24 cellular contexts compared by ENCODE assay signal in the genomic region with DNA sequence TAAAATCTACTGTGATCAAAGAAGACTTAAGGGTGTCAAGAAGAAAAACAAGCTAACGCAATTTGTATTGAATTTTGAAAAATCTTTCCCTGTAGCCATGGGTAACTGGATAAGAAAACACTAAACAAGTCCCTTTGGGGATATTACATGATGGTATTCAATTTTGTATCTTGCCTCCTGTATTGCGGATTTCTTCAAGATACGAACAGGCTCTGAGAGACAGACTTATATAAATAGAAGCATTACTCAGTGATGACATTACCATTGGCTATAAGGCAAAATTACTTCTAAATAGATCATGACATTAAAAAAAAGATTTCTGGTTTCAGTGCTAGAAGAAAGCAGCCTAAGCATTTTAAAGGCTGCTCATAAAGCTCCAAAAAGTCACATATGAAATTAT.
DNase-seq lines count a peak whose midpoint lies in the region; ATAC-seq and TF ChIP-seq lines count a peak whose summit lies in the region.
"Had no signal": no experiment of that assay in that cellular context is flagged by ENCODE, and none has a peak within 500 bp of the region (broad histone marks: within the 10 kb centered on the region; RNA-seq: fewer than 3 reads in every experiment).

No MANE protein-coding gene starts in this region.

- H3K9ac ChIP-seq in OCI-LY3 (ENCODE audit: low read length), result no peak overlapping the region
- peak overlapping the region; percentile 90 for H3K9ac ChIP-seq in smooth muscle cell (ENCODE audit: low read depth)
- H3K9ac ChIP-seq: parathyroid adenoma had no signal

- no peak overlapping the region for H3K4me3 Mint-ChIP-seq in chondrocyte (ENCODE audit: unreplicated experiment)
- H3K4me3 Mint-ChIP-seq: central memory CD8-positive, alpha-beta T cell; H9; naive B cell; T-helper 17 cell had no signal

- no peaks in the 10 kb centered on the region for H3K27me3 Mint-ChIP-seq in chondrocyte (ENCODE audit: low read depth)

- H3F3A ChIP-seq in smooth muscle cell (ENCODE audit: low read depth), result peaks cover 9% of the 10 kb centered on the region

- H4K20me1 ChIP-seq in OCI-LY3 (ENCODE audit: insufficient read depth, low read length) (no peaks in the 10 kb centered on the region), smooth muscle cell (ENCODE audit: low read depth) (no peaks in the 10 kb centered on the region)

- no peak for ATAC-seq in lower lobe of right lung
- ATAC-seq: PC-3, T-helper 17 cell had no signal

- peaks cover 15% of the 10 kb centered on the region for H3K9me3 Mint-ChIP-seq in chondrocyte (ENCODE audit: low read depth)
- H3K9me3 Mint-ChIP-seq: central memory CD8-positive, alpha-beta T cell had no signal

- H3K4me1 Mint-ChIP-seq in chondrocyte (ENCODE audit: low read depth), result peaks cover 85% of the 10 kb centered on the region
- H3K4me1 Mint-ChIP-seq: central memory CD8-positive, alpha-beta T cell; naive B cell; T-helper 17 cell had no signal

- H3K27ac ChIP-seq in OCI-LY3 (ENCODE audit: low read length) (no peak overlapping the region), lower lobe of right lung (peak overlapping the region; percentile 2), smooth muscle cell (ENCODE audit: low read depth) (peak overlapping the region; percentile 98)
- H3K27ac ChIP-seq: adrenal gland, parathyroid adenoma, SJSA1, thyroid gland, WERI-Rb-1 had no signal

- H3K36me3 Mint-ChIP-seq in chondrocyte (ENCODE audit: low read depth), result no peaks in the 10 kb centered on the region
- H3K36me3 Mint-ChIP-seq: naive B cell had no signal

- H3K27me3 ChIP-seq in OCI-LY3 (ENCODE audit: low read depth, low read length) (no peaks in the 10 kb centered on the region), lower lobe of right lung (ENCODE audit: low read depth) (no peaks in the 10 kb centered on the region), smooth muscle cell (ENCODE audit: low read depth) (no peaks in the 10 kb centered on the region)
- H3K27me3 ChIP-seq: adrenal gland, SJSA1, thyroid gland had no signal

- no peaks in the 10 kb centered on the region for H3K36me3 ChIP-seq in OCI-LY3 (replicated peaks; ENCODE audit: low read depth, low read length)
- H3K36me3 ChIP-seq in lower lobe of right lung, result no peaks in the 10 kb centered on the region
- no peaks in the 10 kb centered on the region for H3K36me3 ChIP-seq in smooth muscle cell (ENCODE audit: low read depth)
- H3K36me3 ChIP-seq: adrenal gland, SJSA1, thyroid gland, WERI-Rb-1 had no signal

- intact Hi-C loops in lower lobe of right lung (cut with DNase I), result no loop called here

- no peaks in the 10 kb centered on the region for H3K79me2 ChIP-seq in OCI-LY3 (ENCODE audit: low read length)
- no peaks in the 10 kb centered on the region for H3K79me2 ChIP-seq in smooth muscle cell (ENCODE audit: low read depth)
- H3K79me2 ChIP-seq: parathyroid adenoma had no signal

- WGBS in smooth muscle cell (ENCODE audit: low lambda C conversion rate), result 19% methylated on average over 3 of the region's 3 CpGs

- peaks cover 73% of the 10 kb centered on the region for H3K4me1 ChIP-seq in OCI-LY3 (ENCODE audit: low read length)
- H3K4me1 ChIP-seq in lower lobe of right lung, result peaks cover 3% of the 10 kb centered on the region
- H3K4me1 ChIP-seq in smooth muscle cell (ENCODE audit: low read depth), result peaks cover 8% of the 10 kb centered on the region
- H3K4me1 ChIP-seq: adrenal gland, parathyroid adenoma, thyroid gland had no signal

- no peak overlapping the region for H3K4me3 ChIP-seq in OCI-LY3 (ENCODE audit: low read length)
- H3K4me3 ChIP-seq in lower lobe of right lung, result no peak overlapping the region
- no peak overlapping the region for H3K4me3 ChIP-seq in smooth muscle cell
- H3K4me3 ChIP-seq: adrenal gland, SJSA1, thyroid gland had no signal

- TF ChIP-seq CTCF in OCI-LY3 (IDR thresholded peaks at IDR 0.05; ENCODE audit: low read depth, low read length) (no peak), chondrocyte (IDR thresholded peaks at IDR 0.05) (no peak), lower lobe of right lung (IDR thresholded peaks at IDR 0.05) (no peak), smooth muscle cell (IDR thresholded peaks at IDR 0.05; ENCODE audit: borderline replicate concordance, insufficient read depth, poor library complexity, severe bottlenecking) (no peak)

- no peak for DNase-seq in chondrocyte (ENCODE audit: low spot score)
- DNase-seq in lower lobe of right lung, result no peak
- DNase-seq in smooth muscle cell (lab: John Stamatoyannopoulos, UW; ENCODE audit: unreplicated experiment), result no peak
- no peak for DNase-seq in NCI-H1092 (lab: John Stamatoyannopoulos, UW)
- DNase-seq in NCI-H2196 treated with DMSO at 0.1 percent for 48 hours (lab: John Stamatoyannopoulos, UW; ENCODE audit: unreplicated experiment), result no peak
- DNase-seq in NCI-H1105 treated with DMSO at 0.1 percent for 48 hours (lab: John Stamatoyannopoulos, UW), result no peak
- DNase-seq: activated CD4-positive, alpha-beta T cell treated with anti-CD3 and anti-CD28 coated beads, Interleukin-2, amount 50 U/mL, for 1 hour; activated effector memory CD4-positive, alpha-beta T cell treated with anti-CD3 and anti-CD28 coated beads, Interleukin-2, amount 50 U/mL, for 16 hours; adrenal gland; H9; hippocampal formation; KBM-7; naive B cell; NCI-H1694 treated with DMSO at 0.1 percent for 48 hours; PC-3; stimulated activated CD4-positive, alpha-beta T cell treated with anti-CD3 and anti-CD28 coated beads, Interleukin-1b, Interleukin-23, amount 100 ng/mL, for 48 hours; stimulated activated naive CD4-positive, alpha-beta T cell; T-helper 17 cell; thyroid gland; WERI-Rb-1 had no signal

- no peak overlapping the region for H2AFZ ChIP-seq in OCI-LY3 (ENCODE audit: low read depth, low read length)
- H2AFZ ChIP-seq in smooth muscle cell (ENCODE audit: low read depth), result peak overlapping the region; percentile 15
- H2AFZ ChIP-seq: parathyroid adenoma had no signal

- no peaks in the 10 kb centered on the region for H3K9me3 ChIP-seq in OCI-LY3 (ENCODE audit: insufficient read depth, low read length)
- H3K9me3 ChIP-seq in lower lobe of right lung, result no peaks in the 10 kb centered on the region
- no peaks in the 10 kb centered on the region for H3K9me3 ChIP-seq in smooth muscle cell (replicated peaks; ENCODE audit: low read depth)
- H3K9me3 ChIP-seq: adrenal gland, SJSA1, thyroid gland had no signal

- H3K4me2 ChIP-seq in OCI-LY3 (ENCODE audit: low read length) (peak overlapping the region; percentile 30), smooth muscle cell (peak overlapping the region; percentile 37)

- peak overlapping the region; percentile 96 for H3K27ac Mint-ChIP-seq in chondrocyte (ENCODE audit: unreplicated experiment)
- H3K27ac Mint-ChIP-seq: H9, naive B cell, T-helper 17 cell had no signal
